13 cellular contexts compared by ENCODE assay signal in the genomic region with DNA sequence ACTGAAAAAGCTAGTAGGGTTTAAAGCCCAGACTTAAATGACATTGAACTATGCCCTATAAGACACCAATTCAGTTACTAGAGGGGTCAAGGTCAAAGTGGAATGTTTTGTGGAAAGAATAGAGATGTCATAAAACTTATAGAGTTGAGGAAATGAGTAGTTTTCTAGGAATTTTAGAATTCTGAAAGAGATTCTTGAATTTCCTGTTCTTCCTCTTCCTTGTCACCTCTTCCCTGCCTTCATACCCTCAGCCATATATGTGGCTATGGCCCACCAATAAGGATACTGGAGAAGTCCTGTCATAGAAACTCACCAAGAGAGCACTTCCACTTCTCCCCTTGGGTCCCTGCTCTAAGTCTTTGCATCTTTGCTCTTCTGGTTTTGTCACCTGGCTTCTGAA.
"Had no signal": no experiment of that assay in that cellular context is flagged by ENCODE, and none has a peak within 500 bp of the region (broad histone marks: within the 10 kb centered on the region; RNA-seq: fewer than 3 reads in every experiment).

No MANE protein-coding gene starts in this region.

- H3K27ac ChIP-seq: ascending aorta, gastrocnemius medialis, heart right ventricle, left ventricle myocardium inferior, parathyroid adenoma had no signal

- ATAC-seq: activated CD4-positive, CD25-positive, alpha-beta regulatory T cell treated with anti-CD3 and anti-CD28 coated beads, Interleukin-2, amount 50 U/mL, for 24 hours; gastrocnemius medialis; heart right ventricle had no signal

- H3K4me1 ChIP-seq: parathyroid adenoma had no signal

- H3K36me3 ChIP-seq: ascending aorta, gastrocnemius medialis, heart right ventricle, left ventricle myocardium inferior, tibial nerve had no signal

- H3K9ac ChIP-seq: parathyroid adenoma had no signal

- H3K9me3 ChIP-seq: ascending aorta, gastrocnemius medialis, heart right ventricle, left ventricle myocardium inferior, tibial nerve had no signal

- H2AFZ ChIP-seq: parathyroid adenoma had no signal

- DNase-seq: activated CD4-positive, alpha-beta T cell treated with anti-CD3 and anti-CD28 coated beads, Interleukin-2, amount 50 U/mL, for 48 hours; activated naive CD4-positive, alpha-beta T cell; gastrocnemius medialis; heart right ventricle; islet precursor cell; left ventricle myocardium inferior; mesendoderm; retina; small intestine had no signal

- H3K27me3 ChIP-seq: ascending aorta, gastrocnemius medialis, heart right ventricle, tibial nerve had no signal

- H3K79me2 ChIP-seq: parathyroid adenoma had no signal

- H3K4me3 ChIP-seq: ascending aorta, gastrocnemius medialis, heart right ventricle, left ventricle myocardium inferior, tibial nerve had no signal
